Comparison of ENCODE assay signal across 10 cellular contexts in genomic region chr16:67548265-67549126, GRCh38. TPM values are rescaled to one million over a fixed set of nuclear protein-coding genes. Genes with fewer than 3 reads are reported as not detected.
DNase-seq lines count a peak whose midpoint lies in the region; ATAC-seq lines count a peak whose summit lies in the region.
"Had no signal": no experiment of that assay in that cellular context is flagged by ENCODE, and none has a peak within 500 bp of the region (broad histone marks: within the 10 kb centered on the region; RNA-seq: fewer than 3 reads in every experiment).

No MANE protein-coding gene starts in this region.

- H3K9ac ChIP-seq in BLaER1 (peak overlapping the region; percentile 91), NT2/D1 (ENCODE audit: insufficient read length, low read depth) (peak overlapping the region; percentile 53)

- peak overlapping the region; percentile 96 for H3K4me2 ChIP-seq in BLaER1

- peaks cover 29% of the 10 kb centered on the region for H3K36me3 ChIP-seq in BLaER1
- peaks cover 69% of the 10 kb centered on the region for H3K36me3 ChIP-seq in NT2/D1 (ENCODE audit: insufficient read depth, insufficient read length, low read length)

- H3K9me3 ChIP-seq in BLaER1 = no peaks in the 10 kb centered on the region
- no peaks in the 10 kb centered on the region for H3K9me3 ChIP-seq in NT2/D1 (ENCODE audit: insufficient read depth, low read length)
- H3K9me3 ChIP-seq: pancreas had no signal

- ATAC-seq in GM19455 (IDR thresholded peaks at IDR 0.05; ENCODE audit: unreplicated experiment) (peak; percentile 45), esophagus mucosa (peak; percentile 17), HG02938 (IDR thresholded peaks at IDR 0.05; ENCODE audit: unreplicated experiment) (no peak), GM18498 (IDR thresholded peaks at IDR 0.05; ENCODE audit: unreplicated experiment) (no peak)
- ATAC-seq: pancreas had no signal

- H3K27me3 ChIP-seq in BLaER1 (no peaks in the 10 kb centered on the region), NT2/D1 (ENCODE audit: insufficient read depth, insufficient read length) (no peaks in the 10 kb centered on the region)
- H3K27me3 ChIP-seq: pancreas had no signal

- DNase-seq in NT2/D1 (ENCODE audit: low read depth, low spot score) (no peak), D341Med (ENCODE audit: low spot score) (no peak), NCI-H526 treated with DMSO at 0.1 percent for 48 hours (lab: John Stamatoyannopoulos, UW) (no peak)
- DNase-seq: NCI-H524 treated with DMSO at 0.1 percent for 48 hours had no signal

- no peaks in the 10 kb centered on the region for H4K20me1 ChIP-seq in BLaER1

- peaks cover 100% of the 10 kb centered on the region for H3K4me1 ChIP-seq in BLaER1
- H3K4me1 ChIP-seq in NT2/D1 (ENCODE audit: insufficient read depth, insufficient read length) = peaks cover 12% of the 10 kb centered on the region

- peak overlapping the region; percentile 57 for H3K4me3 ChIP-seq in BLaER1
- no peak overlapping the region for H3K4me3 ChIP-seq in NT2/D1 (ENCODE audit: insufficient read length, low read depth)
- H3K4me3 ChIP-seq: pancreas had no signal

- H3K27ac ChIP-seq in BLaER1 = peak overlapping the region; percentile 100
- H3K27ac ChIP-seq: pancreas had no signal

RNA-seq across cellular contexts. Expression of gene CTCF, which starts 13.8 kb away (rescaled TPM):
- total RNA-seq in esophagus mucosa = 28.3 TPM

RNA-seq across cellular contexts. Expression of gene RIPOR1, which starts 19.9 kb away (rescaled TPM):
- total RNA-seq in esophagus mucosa = 14.3 TPM

Comparison
In these comparisons a context has a peak if more than half of its experiments do, and no peak if none do; other contexts are left out.
1. ATAC-seq: peak in GM19455 (single experiment) and esophagus mucosa (single experiment); none in HG02938 (single experiment) and GM18498 (single experiment).